Comparison of ENCODE assay signal across 8 cellular contexts in the genomic region with DNA sequence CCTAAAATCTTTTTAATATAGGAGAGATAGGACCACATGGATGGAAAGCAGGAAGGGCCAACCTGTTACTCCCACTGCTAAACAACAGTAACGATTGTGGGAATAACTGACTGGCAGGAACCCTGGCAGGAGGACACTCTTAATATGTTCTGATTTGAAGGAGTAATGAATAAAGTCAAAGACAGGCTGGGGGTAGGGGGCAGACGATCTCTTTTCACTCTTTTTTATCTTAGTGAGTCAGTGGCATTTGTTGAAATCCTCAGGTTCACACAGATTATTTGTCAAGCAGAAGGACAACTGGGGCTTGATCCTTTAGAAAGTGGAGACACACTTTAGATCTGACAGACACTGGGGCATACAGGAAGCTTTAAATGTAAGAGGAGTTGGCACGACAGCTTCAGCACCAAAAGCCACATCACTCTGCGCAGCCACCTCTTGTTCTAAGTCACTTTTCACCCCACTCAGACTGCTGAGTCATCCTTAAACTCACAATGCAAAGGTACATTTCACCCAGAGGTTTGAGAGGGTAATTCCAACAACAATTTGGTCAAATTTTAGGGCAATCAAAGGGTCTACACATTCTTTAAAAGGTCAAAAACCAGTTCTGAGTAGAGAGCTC.
DNase-seq lines count a peak whose midpoint lies in the region; ATAC-seq and TF ChIP-seq lines count a peak whose summit lies in the region.

No MANE protein-coding gene starts in this region.

- no peaks in the 10 kb centered on the region for H3K36me3 ChIP-seq in adrenal gland (replicated peaks in 1 of 2)

- H3K27me3 ChIP-seq in foreskin keratinocyte (no peaks in the 10 kb centered on the region), adrenal gland (no peaks in the 10 kb centered on the region)

- H3K27ac ChIP-seq in foreskin keratinocyte (no peak overlapping the region), adrenal gland (no peak overlapping the region)

- DNase-seq in DMS53 treated with DMSO at 0.1 percent for 48 hours (lab: John Stamatoyannopoulos, UW; ENCODE audit: unreplicated experiment) (peak; percentile 58), foreskin keratinocyte (no peak), OCI-M2 (lab: John Stamatoyannopoulos, UW; ENCODE audit: unreplicated experiment) (no peak), adrenal gland (no peak), NCI-H128 (lab: John Stamatoyannopoulos, UW; ENCODE audit: unreplicated experiment) (no peak)
- peak; percentile 25 for DNase-seq in activated CD4-positive, CD25-positive, alpha-beta regulatory T cell treated with anti-CD3 and anti-CD28 coated beads, Interleukin-2, amount 50 U/mL, for 16 hours (ENCODE audit: low read depth, low spot score)

- H3K4me1 ChIP-seq in foreskin keratinocyte (no peaks in the 10 kb centered on the region), adrenal gland (replicated peaks in 1 of 2) (peaks cover 0 to 12% of the 10 kb centered on the region in 2 donors)

- peak; percentile 99 for ATAC-seq in GM19455 (IDR thresholded peaks at IDR 0.05; ENCODE audit: unreplicated experiment)
- ATAC-seq in HG03442 (IDR thresholded peaks at IDR 0.05; ENCODE audit: unreplicated experiment): peak; percentile 99
- peak; percentile 47 for ATAC-seq in foreskin keratinocyte

- TF ChIP-seq POLR2A in adrenal gland (IDR thresholded peaks at IDR 0.05): no peak

- no peaks in the 10 kb centered on the region for H3K9me3 ChIP-seq in adrenal gland (replicated peaks in 1 of 3)

- no peak overlapping the region for H3K4me3 ChIP-seq in adrenal gland

- WGBS in adrenal gland, 4 donors: 56 to 74% (median 65%) methylated on average over 4 of the region's 4 CpGs

- intact Hi-C loops in adrenal gland (cut with DNase I): no loop called here

- TF ChIP-seq CTCF in foreskin keratinocyte (conservative IDR thresholded peaks at IDR 0.05) (no peak), adrenal gland (IDR thresholded peaks at IDR 0.05) (no peak)

Comparison
In these comparisons a context has a peak if more than half of its experiments do, and no peak if none do; other contexts are left out.
1. DNase-seq: peak in DMS53 treated with DMSO at 0.1 percent for 48 hours (single experiment) and activated CD4-positive, CD25-positive, alpha-beta regulatory T cell treated with anti-CD3 and anti-CD28 coated beads, Interleukin-2, amount 50 U/mL, for 16 hours (single experiment); none in foreskin keratinocyte (0 of 2), OCI-M2 (single experiment), adrenal gland (0 of 7) and NCI-H128 (single experiment).
2. ATAC-seq: peak in every context shown above with its lines; median percentile 99 in GM19455; 99 in HG03442; 47 in foreskin keratinocyte.